1 cellular context compared by ENCODE assay signal in the genomic region with DNA sequence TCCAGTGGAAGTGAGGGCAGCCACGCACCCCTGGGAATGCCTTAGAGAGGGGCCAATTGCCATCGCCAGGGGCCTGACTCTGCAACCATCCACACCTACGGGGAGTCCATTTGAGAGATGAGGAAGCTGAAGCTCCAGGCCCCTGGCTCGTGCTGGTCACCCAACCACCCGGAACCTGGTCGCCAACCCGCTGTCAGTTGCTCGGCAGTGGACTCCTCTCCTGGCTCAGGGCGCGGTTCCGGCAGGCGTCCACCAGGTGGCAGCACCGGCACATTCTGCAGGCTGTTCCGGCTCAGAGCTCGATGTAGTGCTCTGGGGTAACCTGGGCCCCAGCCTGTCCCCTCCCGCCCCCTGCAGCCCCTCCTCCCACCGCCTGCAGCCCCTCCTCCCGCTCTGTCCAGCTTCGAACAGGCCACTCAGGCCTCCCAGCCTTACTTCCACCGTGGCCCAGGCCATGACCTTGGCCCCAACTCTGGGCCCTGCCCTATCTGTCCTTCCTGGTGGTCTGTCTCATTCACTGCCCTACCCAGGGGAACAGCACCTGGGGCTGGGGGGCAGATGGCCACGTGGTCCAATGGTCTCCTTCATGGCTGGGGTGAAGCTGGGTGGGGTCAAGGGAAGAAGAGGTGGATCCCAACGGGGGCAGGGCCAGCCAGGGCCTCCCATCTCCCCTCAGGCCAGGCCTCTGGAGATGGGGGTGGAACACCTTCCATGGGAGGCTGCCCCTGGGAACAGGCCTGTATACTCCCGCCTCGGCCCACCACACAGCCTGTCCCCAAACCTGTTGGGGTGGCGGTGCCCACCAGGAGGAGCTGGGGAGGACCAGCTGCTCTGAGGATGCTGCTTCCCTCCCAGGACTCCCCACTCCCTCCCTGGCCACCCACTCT.
TF ChIP-seq lines count a peak whose summit lies in the region.

No MANE protein-coding gene starts in this region.

TF ChIP-seq in HepG2, 621 proteins besides CTCF, POLR2A, EP300 and RAD21 (continued from another document and continues in another):
- TF ChIP-seq, protein P1, sequence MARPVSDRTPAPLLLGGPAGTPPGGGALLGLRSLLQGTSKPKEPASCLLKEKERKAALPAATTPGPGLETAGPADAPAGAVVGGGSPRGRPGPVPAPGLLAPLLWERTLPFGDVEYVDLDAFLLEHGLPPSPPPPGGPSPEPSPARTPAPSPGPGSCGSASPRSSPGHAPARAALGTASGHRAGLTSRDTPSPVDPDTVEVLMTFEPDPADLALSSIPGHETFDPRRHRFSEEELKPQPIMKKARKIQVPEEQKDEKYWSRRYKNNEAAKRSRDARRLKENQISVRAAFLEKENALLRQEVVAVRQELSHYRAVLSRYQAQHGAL (CRISPR knock-in tag; IDR thresholded peaks at IDR 0.05; ENCODE audit: not compliant biosample characterization): no peak
- TF ChIP-seq ZBTB3 (CRISPR knock-in tag; IDR thresholded peaks at IDR 0.05; ENCODE audit: borderline replicate concordance, low read depth): no peak
- TF ChIP-seq, protein P2, sequence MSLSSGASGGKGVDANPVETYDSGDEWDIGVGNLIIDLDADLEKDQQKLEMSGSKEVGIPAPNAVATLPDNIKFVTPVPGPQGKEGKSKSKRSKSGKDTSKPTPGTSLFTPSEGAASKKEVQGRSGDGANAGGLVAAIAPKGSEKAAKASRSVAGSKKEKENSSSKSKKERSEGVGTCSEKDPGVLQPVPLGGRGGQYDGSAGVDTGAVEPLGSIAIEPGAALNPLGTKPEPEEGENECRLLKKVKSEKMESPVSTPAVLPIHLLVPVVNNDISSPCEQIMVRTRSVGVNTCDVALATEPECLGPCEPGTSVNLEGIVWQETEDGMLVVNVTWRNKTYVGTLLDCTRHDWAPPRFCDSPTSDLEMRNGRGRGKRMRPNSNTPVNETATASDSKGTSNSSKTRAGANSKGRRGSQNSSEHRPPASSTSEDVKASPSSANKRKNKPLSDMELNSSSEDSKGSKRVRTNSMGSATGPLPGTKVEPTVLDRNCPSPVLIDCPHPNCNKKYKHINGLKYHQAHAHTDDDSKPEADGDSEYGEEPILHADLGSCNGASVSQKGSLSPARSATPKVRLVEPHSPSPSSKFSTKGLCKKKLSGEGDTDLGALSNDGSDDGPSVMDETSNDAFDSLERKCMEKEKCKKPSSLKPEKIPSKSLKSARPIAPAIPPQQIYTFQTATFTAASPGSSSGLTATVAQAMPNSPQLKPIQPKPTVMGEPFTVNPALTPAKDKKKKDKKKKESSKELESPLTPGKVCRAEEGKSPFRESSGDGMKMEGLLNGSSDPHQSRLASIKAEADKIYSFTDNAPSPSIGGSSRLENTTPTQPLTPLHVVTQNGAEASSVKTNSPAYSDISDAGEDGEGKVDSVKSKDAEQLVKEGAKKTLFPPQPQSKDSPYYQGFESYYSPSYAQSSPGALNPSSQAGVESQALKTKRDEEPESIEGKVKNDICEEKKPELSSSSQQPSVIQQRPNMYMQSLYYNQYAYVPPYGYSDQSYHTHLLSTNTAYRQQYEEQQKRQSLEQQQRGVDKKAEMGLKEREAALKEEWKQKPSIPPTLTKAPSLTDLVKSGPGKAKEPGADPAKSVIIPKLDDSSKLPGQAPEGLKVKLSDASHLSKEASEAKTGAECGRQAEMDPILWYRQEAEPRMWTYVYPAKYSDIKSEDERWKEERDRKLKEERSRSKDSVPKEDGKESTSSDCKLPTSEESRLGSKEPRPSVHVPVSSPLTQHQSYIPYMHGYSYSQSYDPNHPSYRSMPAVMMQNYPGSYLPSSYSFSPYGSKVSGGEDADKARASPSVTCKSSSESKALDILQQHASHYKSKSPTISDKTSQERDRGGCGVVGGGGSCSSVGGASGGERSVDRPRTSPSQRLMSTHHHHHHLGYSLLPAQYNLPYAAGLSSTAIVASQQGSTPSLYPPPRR (CRISPR knock-in tag; IDR thresholded peaks at IDR 0.05; ENCODE audit: borderline replicate concordance): peak; percentile 74; the same call in 1 of the 2 replicates
- TF ChIP-seq SPEN (CRISPR knock-in tag; IDR thresholded peaks at IDR 0.05; ENCODE audit: low read depth): peak; percentile 69; the same call in 1 of the 2 replicates
- TF ChIP-seq KDM1A (CRISPR knock-in tag; IDR thresholded peaks at IDR 0.05): no peak
- TF ChIP-seq ZNF788 (CRISPR knock-in tag; IDR thresholded peaks at IDR 0.05; ENCODE audit: borderline replicate concordance): peak; percentile 68; the same call in 1 of the 2 replicates
- TF ChIP-seq KLF12 (CRISPR knock-in tag; IDR thresholded peaks at IDR 0.05; ENCODE audit: borderline replicate concordance): no peak; the same call in 1 of the 2 replicates
- TF ChIP-seq YEATS4 (CRISPR knock-in tag; IDR thresholded peaks at IDR 0.05; ENCODE audit: borderline replicate concordance): peak; percentile 78
- no peak for TF ChIP-seq ONECUT2 (CRISPR knock-in tag; IDR thresholded peaks at IDR 0.05)
- TF ChIP-seq, protein P3, sequence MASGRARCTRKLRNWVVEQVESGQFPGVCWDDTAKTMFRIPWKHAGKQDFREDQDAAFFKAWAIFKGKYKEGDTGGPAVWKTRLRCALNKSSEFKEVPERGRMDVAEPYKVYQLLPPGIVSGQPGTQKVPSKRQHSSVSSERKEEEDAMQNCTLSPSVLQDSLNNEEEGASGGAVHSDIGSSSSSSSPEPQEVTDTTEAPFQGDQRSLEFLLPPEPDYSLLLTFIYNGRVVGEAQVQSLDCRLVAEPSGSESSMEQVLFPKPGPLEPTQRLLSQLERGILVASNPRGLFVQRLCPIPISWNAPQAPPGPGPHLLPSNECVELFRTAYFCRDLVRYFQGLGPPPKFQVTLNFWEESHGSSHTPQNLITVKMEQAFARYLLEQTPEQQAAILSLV (CRISPR knock-in tag; IDR thresholded peaks at IDR 0.05; ENCODE audit: borderline replicate concordance): peak; percentile 84; the same call in 1 of the 2 replicates
- TF ChIP-seq, protein P4, sequence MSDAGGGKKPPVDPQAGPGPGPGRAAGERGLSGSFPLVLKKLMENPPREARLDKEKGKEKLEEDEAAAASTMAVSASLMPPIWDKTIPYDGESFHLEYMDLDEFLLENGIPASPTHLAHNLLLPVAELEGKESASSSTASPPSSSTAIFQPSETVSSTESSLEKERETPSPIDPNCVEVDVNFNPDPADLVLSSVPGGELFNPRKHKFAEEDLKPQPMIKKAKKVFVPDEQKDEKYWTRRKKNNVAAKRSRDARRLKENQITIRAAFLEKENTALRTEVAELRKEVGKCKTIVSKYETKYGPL (CRISPR knock-in tag; IDR thresholded peaks at IDR 0.05): no peak
- 0 out of 2 replicates have a peak, but pooled peaks have one; percentile 51 for TF ChIP-seq ZNF335 (CRISPR knock-in tag; IDR thresholded peaks at IDR 0.05)
- TF ChIP-seq, protein P5, sequence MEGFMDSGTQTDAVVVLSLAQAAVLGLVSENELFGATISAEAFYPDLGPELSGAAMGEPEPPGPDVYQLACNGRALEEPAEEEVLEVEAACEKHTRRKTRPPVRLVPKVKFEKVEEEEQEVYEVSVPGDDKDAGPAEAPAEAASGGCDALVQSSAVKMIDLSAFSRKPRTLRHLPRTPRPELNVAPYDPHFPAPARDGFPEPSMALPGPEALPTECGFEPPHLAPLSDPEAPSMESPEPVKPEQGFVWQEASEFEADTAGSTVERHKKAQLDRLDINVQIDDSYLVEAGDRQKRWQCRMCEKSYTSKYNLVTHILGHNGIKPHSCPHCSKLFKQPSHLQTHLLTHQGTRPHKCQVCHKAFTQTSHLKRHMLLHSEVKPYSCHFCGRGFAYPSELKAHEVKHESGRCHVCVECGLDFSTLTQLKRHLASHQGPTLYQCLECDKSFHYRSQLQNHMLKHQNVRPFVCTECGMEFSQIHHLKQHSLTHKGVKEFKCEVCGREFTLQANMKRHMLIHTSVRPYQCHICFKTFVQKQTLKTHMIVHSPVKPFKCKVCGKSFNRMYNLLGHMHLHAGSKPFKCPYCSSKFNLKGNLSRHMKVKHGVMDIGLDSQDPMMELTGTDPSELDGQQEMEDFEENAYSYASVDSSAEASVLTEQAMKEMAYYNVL (CRISPR knock-in tag; IDR thresholded peaks at IDR 0.05; ENCODE audit: borderline replicate concordance): no peak
- no peak for TF ChIP-seq MED13 (CRISPR knock-in tag; IDR thresholded peaks at IDR 0.05)
- no peak for TF ChIP-seq SCMH1 (CRISPR knock-in tag; IDR thresholded peaks at IDR 0.05; ENCODE audit: borderline replicate concordance)
- TF ChIP-seq PITX1 (CRISPR knock-in tag; IDR thresholded peaks at IDR 0.05): 0 out of 2 replicates have a peak, but pooled peaks have one; percentile 29
- no peak for TF ChIP-seq ATF7 (IDR thresholded peaks at IDR 0.05)
- TF ChIP-seq ATF7 (CRISPR knock-in tag; IDR thresholded peaks at IDR 0.05): no peak
- TF ChIP-seq RBAK (CRISPR knock-in tag; IDR thresholded peaks at IDR 0.05): no peak
- TF ChIP-seq SOX5 (CRISPR knock-in tag; IDR thresholded peaks at IDR 0.05; ENCODE audit: borderline replicate concordance): peak; percentile 30; the same call in 1 of the 2 replicates
- TF ChIP-seq, protein P6, sequence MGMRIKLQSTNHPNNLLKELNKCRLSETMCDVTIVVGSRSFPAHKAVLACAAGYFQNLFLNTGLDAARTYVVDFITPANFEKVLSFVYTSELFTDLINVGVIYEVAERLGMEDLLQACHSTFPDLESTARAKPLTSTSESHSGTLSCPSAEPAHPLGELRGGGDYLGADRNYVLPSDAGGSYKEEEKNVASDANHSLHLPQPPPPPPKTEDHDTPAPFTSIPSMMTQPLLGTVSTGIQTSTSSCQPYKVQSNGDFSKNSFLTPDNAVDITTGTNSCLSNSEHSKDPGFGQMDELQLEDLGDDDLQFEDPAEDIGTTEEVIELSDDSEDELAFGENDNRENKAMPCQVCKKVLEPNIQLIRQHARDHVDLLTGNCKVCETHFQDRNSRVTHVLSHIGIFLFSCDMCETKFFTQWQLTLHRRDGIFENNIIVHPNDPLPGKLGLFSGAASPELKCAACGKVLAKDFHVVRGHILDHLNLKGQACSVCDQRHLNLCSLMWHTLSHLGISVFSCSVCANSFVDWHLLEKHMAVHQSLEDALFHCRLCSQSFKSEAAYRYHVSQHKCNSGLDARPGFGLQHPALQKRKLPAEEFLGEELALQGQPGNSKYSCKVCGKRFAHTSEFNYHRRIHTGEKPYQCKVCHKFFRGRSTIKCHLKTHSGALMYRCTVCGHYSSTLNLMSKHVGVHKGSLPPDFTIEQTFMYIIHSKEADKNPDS (CRISPR knock-in tag; IDR thresholded peaks at IDR 0.05): no peak
- no peak for TF ChIP-seq NFE2L2 (IDR thresholded peaks at IDR 0.05; ENCODE audit: low read length)
- 0 out of 2 replicates have a peak, but pooled peaks have one; percentile 24 for TF ChIP-seq CEBPG (CRISPR knock-in tag; IDR thresholded peaks at IDR 0.05)
- TF ChIP-seq, protein P7, sequence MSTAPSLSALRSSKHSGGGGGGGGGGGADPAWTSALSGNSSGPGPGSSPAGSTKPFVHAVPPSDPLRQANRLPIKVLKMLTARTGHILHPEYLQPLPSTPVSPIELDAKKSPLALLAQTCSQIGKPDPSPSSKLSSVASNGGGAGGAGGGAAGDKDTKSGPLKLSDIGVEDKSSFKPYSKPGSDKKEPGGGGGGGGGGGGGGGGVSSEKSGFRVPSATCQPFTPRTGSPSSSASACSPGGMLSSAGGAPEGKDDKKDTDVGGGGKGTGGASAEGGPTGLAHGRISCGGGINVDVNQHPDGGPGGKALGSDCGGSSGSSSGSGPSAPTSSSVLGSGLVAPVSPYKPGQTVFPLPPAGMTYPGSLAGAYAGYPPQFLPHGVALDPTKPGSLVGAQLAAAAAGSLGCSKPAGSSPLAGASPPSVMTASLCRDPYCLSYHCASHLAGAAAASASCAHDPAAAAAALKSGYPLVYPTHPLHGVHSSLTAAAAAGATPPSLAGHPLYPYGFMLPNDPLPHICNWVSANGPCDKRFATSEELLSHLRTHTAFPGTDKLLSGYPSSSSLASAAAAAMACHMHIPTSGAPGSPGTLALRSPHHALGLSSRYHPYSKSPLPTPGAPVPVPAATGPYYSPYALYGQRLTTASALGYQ (CRISPR knock-in tag; IDR thresholded peaks at IDR 0.05): peak; percentile 14; the same call in 1 of the 2 replicates
- TF ChIP-seq, protein P8, sequence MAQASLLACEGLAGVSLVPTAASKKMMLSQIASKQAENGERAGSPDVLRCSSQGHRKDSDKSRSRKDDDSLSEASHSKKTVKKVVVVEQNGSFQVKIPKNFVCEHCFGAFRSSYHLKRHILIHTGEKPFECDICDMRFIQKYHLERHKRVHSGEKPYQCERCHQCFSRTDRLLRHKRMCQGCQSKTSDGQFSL (CRISPR knock-in tag; IDR thresholded peaks at IDR 0.05): no peak
- no peak for TF ChIP-seq HIVEP1 (CRISPR knock-in tag; IDR thresholded peaks at IDR 0.05)
- TF ChIP-seq ZNF441 (CRISPR knock-in tag; IDR thresholded peaks at IDR 0.05; ENCODE audit: borderline replicate concordance): no peak
- TF ChIP-seq PHF8 (CRISPR knock-in tag; IDR thresholded peaks at IDR 0.05): peak; percentile 50; the same call in 1 of the 2 replicates
- TF ChIP-seq ARNT (IDR thresholded peaks at IDR 0.05): no peak
- TF ChIP-seq ZNF781 (CRISPR knock-in tag; IDR thresholded peaks at IDR 0.05; ENCODE audit: borderline replicate concordance, not compliant biosample characterization): no peak
- peak; percentile 38; the same call in 1 of the 2 replicates for TF ChIP-seq HDAC2 (CRISPR knock-in tag; IDR thresholded peaks at IDR 0.05)
- peak; percentile 70; the same call in 1 of the 2 replicates for TF ChIP-seq ARNTL (CRISPR knock-in tag; IDR thresholded peaks at IDR 0.05)
- TF ChIP-seq RARG (CRISPR knock-in tag; IDR thresholded peaks at IDR 0.05; ENCODE audit: low read depth): no peak
- TF ChIP-seq, protein P9, sequence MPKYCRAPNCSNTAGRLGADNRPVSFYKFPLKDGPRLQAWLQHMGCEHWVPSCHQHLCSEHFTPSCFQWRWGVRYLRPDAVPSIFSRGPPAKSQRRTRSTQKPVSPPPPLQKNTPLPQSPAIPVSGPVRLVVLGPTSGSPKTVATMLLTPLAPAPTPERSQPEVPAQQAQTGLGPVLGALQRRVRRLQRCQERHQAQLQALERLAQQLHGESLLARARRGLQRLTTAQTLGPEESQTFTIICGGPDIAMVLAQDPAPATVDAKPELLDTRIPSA (CRISPR knock-in tag; IDR thresholded peaks at IDR 0.05; ENCODE audit: borderline replicate concordance): no peak
- TF ChIP-seq ZNF33B (CRISPR knock-in tag; IDR thresholded peaks at IDR 0.05): no peak
- peak; percentile 12; the same call in 1 of the 2 replicates for TF ChIP-seq ZNF614 (CRISPR knock-in tag; IDR thresholded peaks at IDR 0.05; ENCODE audit: borderline replicate concordance)
- no peak for TF ChIP-seq ATF1 (CRISPR knock-in tag; IDR thresholded peaks at IDR 0.05)
- no peak for TF ChIP-seq ZSCAN20 (CRISPR knock-in tag; IDR thresholded peaks at IDR 0.05; ENCODE audit: borderline replicate concordance)
- TF ChIP-seq ZNF138 (CRISPR knock-in tag; IDR thresholded peaks at IDR 0.05; ENCODE audit: low read depth): 0 out of 2 replicates have a peak, but pooled peaks have one; percentile 18
- no peak for TF ChIP-seq FOXP1 (IDR thresholded peaks at IDR 0.05)
- no peak for TF ChIP-seq FOXP1 (CRISPR knock-in tag; IDR thresholded peaks at IDR 0.05)
- TF ChIP-seq GABPA (IDR thresholded peaks at IDR 0.05; ENCODE audit: low read depth, low read length): no peak
- TF ChIP-seq GABPA (CRISPR knock-in tag; IDR thresholded peaks at IDR 0.05; ENCODE audit: low read depth): peak; percentile 26
